In the genomic region with DNA sequence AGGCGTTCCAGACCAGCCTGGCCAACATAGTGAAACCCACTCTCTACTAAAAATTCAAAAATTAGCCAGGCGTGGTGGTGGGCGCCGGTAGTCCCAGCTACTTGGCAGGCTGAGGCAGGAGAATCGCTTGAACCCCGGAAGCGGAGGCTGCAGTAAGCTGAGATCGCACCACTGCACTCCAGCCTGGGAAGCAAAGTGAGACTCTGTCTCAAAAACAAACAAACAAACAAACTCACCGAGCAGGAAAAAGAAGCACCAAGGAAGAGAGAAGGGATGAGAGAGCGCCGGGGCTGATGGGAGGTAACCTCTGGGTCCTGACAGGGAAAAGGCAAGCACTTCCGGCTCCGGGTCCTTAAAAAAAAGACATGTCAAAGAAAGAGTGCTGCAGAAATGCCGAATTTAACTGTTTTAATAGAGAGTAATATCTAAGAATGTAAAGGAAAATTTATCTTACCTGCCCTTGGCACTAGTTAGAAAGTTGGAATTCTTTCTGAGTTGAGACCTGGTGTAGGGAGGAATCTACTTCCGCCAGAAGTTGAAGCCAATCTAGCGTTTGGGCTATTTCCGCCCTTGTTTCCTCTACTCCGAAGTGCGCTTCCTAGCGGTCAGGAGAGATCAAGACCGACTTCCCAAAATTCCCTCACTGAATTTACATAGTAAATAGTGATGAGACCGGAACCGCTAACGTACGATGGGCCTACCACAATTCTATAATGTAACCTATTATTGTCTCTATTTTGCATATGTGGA, we compare ENCODE assay signal across 8 cellular contexts. TPM values are rescaled to one million over a fixed set of nuclear protein-coding genes. Genes with fewer than 3 reads are reported as not detected.
DNase-seq lines count a peak whose midpoint lies in the region; ATAC-seq and TF ChIP-seq lines count a peak whose summit lies in the region.

No MANE protein-coding gene starts in this region.

- H3K4me3 Mint-ChIP-seq in activated CD8-positive, alpha-beta T cell treated with anti-CD3 and anti-CD28 coated beads for 36 hours = peak overlapping the region; percentile 92

- H3K36me3 ChIP-seq in lung (ENCODE audit: control insufficient read depth in 2 of 2, insufficient read depth in 2 of 2, low read length in 2 of 2) = peaks cover 0 to 11% of the 10 kb centered on the region in 2 donors

- ATAC-seq in GM19452 (IDR thresholded peaks at IDR 0.05; ENCODE audit: unreplicated experiment) = peak; percentile 83
- peak; percentile 85 for ATAC-seq in activated CD8-positive, alpha-beta T cell treated with anti-CD3 and anti-CD28 coated beads for 36 hours
- peak; percentile 90 for ATAC-seq in lung (ENCODE audit: insufficient read depth, low FRiP score)

- H3K27me3 Mint-ChIP-seq in activated CD8-positive, alpha-beta T cell treated with anti-CD3 and anti-CD28 coated beads for 36 hours = no peaks in the 10 kb centered on the region

- CTCF ChIA-PET in activated CD8-positive, alpha-beta T cell treated with anti-CD3 and anti-CD28 coated beads for 36 hours (lab: Charles Lee) = interaction anchor here (0.7 to 2.8 kb wide), 16 partner anchors 8 to 161 kb away, joined by 3 to 16 read pairs (median 4); a partner anchor contains a TSS

- DNase-seq in CMK (ENCODE audit: low read depth) (peak; percentile 79), HK-2 (ENCODE audit: unreplicated experiment) (peak; percentile 78), NCI-H82 (lab: John Stamatoyannopoulos, UW) (peak; percentile 99), lung (ENCODE audit: low spot score) (peak; percentile 86)
- peak; percentile 82 for DNase-seq in activated CD8-positive, alpha-beta T cell treated with anti-CD3 and anti-CD28 coated beads for 36 hours
- DNase-seq in effector CD8-positive, alpha-beta T cell (lab: John Stamatoyannopoulos, UW) = peak; percentile 67
- peak; percentile 29 to 52 (median 40) for DNase-seq in stimulated activated CD4-positive, alpha-beta T cell treated with anti-CD3 and anti-CD28 coated beads, TNF-alpha, amount 100 ng/mL, for 4 hours (ENCODE audit: low read depth in 3 of 3)

- peak overlapping the region; percentile 98 for H3K27ac Mint-ChIP-seq in activated CD8-positive, alpha-beta T cell treated with anti-CD3 and anti-CD28 coated beads for 36 hours

- no peaks in the 10 kb centered on the region for H3K9me3 ChIP-seq in lung (ENCODE audit: control insufficient read depth in 2 of 2, insufficient read depth in 1 of 2, low read length in 1 of 2)

- intact Hi-C loops in activated CD8-positive, alpha-beta T cell treated with anti-CD3 and anti-CD28 coated beads for 36 hours (cut with micrococcal nuclease) = no loop called here

- peaks cover 33% of the 10 kb centered on the region for H3K4me1 Mint-ChIP-seq in activated CD8-positive, alpha-beta T cell treated with anti-CD3 and anti-CD28 coated beads for 36 hours (ENCODE audit: low read depth)

- peak overlapping the region; percentile 95 for H3K4me3 ChIP-seq in lung

- peaks cover 19% of the 10 kb centered on the region for H3K36me3 Mint-ChIP-seq in activated CD8-positive, alpha-beta T cell treated with anti-CD3 and anti-CD28 coated beads for 36 hours (ENCODE audit: low read depth)

- POLR2A ChIA-PET in activated CD8-positive, alpha-beta T cell treated with anti-CD3 and anti-CD28 coated beads for 36 hours (lab: Charles Lee) = interaction anchor here (0.6 to 3.2 kb wide), 15 partner anchors 8 to 974 kb away, joined by 3 to 22 read pairs (median 4); a partner anchor contains a TSS

- no peaks in the 10 kb centered on the region for H3K9me3 Mint-ChIP-seq in activated CD8-positive, alpha-beta T cell treated with anti-CD3 and anti-CD28 coated beads for 36 hours

- peaks cover 0 to 12% of the 10 kb centered on the region in 2 donors for H3K4me1 ChIP-seq in lung (ENCODE audit: control insufficient read depth in 2 of 2, insufficient read depth in 2 of 2, low read length in 2 of 2)

- H3K27ac ChIP-seq in lung (ENCODE audit: low read depth in 1 of 2, low read length in 1 of 2) = peak overlapping the region; percentile 84 to 88

- TF ChIP-seq CTCF in activated CD8-positive, alpha-beta T cell treated with anti-CD3 and anti-CD28 coated beads for 36 hours (IDR thresholded peaks at IDR 0.05) = peak; percentile 77
- TF ChIP-seq CTCF in lung (IDR thresholded peaks at IDR 0.05; ENCODE audit: control extremely low read depth, extremely low read depth) = peak; percentile 82

- no peaks in the 10 kb centered on the region for H3K27me3 ChIP-seq in lung (ENCODE audit: control insufficient read depth, insufficient read depth)

- WGBS in lung, 2 donors = 0% methylated on average over 25 of the region's 25 CpGs

RNA-seq across cellular contexts. Expression of a gene that starts 29.1 kb away (rescaled TPM):
- total RNA-seq in activated CD8-positive, alpha-beta T cell treated with anti-CD3 and anti-CD28 coated beads for 36 hours = under 1 TPM; 0.56 to 0.65 TPM
- total RNA-seq in lung = 1 to 10 TPM; 3.8 to 8.8 TPM
- polyA plus RNA-seq in lung = 1 to 10 TPM; 2.6 to 2.7 TPM

RNA-seq across cellular contexts. Expression of a gene that starts 40.4 kb away (rescaled TPM):
- total RNA-seq in activated CD8-positive, alpha-beta T cell treated with anti-CD3 and anti-CD28 coated beads for 36 hours = 10 to 100 TPM; 38.9 to 44.5 TPM
- total RNA-seq in lung = 10 to 100 TPM; 43.5 to 49.8 TPM
- polyA plus RNA-seq in lung = 10 to 100 TPM; 16.7 to 29.0 TPM

RNA-seq across cellular contexts. Expression of a gene that starts 40.7 kb away (rescaled TPM):
- 10 to 100 TPM; 18.9 to 20.4 TPM for total RNA-seq in activated CD8-positive, alpha-beta T cell treated with anti-CD3 and anti-CD28 coated beads for 36 hours
- 10 to 100 TPM; 49.1 to 65.7 TPM for total RNA-seq in lung
- 10 to 100 TPM; 11.0 to 14.3 TPM for polyA plus RNA-seq in lung

Comparison
In these comparisons a context has a peak if more than half of its experiments do, and no peak if none do; other contexts are left out.
1. Peak in every context shown above with its lines: DNase-seq, ATAC-seq, H3K4me3 ChIP-seq and H3K27ac ChIP-seq.
2. DNase-seq: peak in every context shown above with its lines; median percentile 99 in NCI-H82; 86 in lung; 82 in activated CD8-positive, alpha-beta T cell treated with anti-CD3 and anti-CD28 coated beads for 36 hours; 79 in CMK; 78 in HK-2; 67 in effector CD8-positive, alpha-beta T cell; 40 in stimulated activated CD4-positive, alpha-beta T cell treated with anti-CD3 and anti-CD28 coated beads, TNF-alpha, amount 100 ng/mL, for 4 hours.